ENCODE assay signal across 1 cellular context in the genomic region with DNA sequence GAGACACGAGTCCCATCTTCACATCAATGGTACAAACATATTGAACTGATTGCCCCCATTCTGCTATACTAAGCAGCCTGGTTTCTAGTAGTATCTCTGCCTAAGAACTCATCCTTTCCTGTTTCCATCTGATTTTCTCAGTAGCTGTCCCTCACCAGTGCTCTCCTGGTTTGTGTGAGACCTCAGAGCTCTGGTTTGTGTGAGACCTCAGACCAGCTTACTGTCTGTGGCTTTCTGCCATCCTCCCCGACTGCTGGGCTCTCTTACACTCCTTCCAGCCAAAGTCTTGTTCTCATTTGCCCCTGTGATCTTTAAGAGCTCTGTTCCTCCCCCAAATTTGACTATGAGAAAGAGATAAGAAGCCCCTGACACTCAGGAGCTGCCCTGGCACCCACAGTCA.
TF ChIP-seq lines count a peak whose summit lies in the region.

No MANE protein-coding gene starts in this region.

TF ChIP-seq in IMR-90, 13 proteins besides CTCF, POLR2A, EP300 and RAD21 (continued from another document):
- TF ChIP-seq MXI1 (IDR thresholded peaks at IDR 0.05; ENCODE audit: borderline replicate concordance, low read depth, low read length) (no peak), RFX5 (IDR thresholded peaks at IDR 0.05; ENCODE audit: low read depth, low read length) (no peak), CHD1 (IDR thresholded peaks at IDR 0.05; ENCODE audit: low read depth, low read length) (no peak), CEBPB (IDR thresholded peaks at IDR 0.05; ENCODE audit: low read depth, low read length) (no peak), NFE2L2 (IDR thresholded peaks at IDR 0.05; ENCODE audit: low read depth, low read length) (no peak), FOS (IDR thresholded peaks at IDR 0.05; ENCODE audit: low read depth, low read length) (no peak), BHLHE40 (IDR thresholded peaks at IDR 0.05; ENCODE audit: low read depth, low read length) (no peak), SMC3 (IDR thresholded peaks at IDR 0.05; ENCODE audit: low read depth, low read length) (no peak), MAZ (IDR thresholded peaks at IDR 0.05; ENCODE audit: borderline replicate concordance, low read depth, low read length) (no peak)
- TF ChIP-seq, protein P1, sequence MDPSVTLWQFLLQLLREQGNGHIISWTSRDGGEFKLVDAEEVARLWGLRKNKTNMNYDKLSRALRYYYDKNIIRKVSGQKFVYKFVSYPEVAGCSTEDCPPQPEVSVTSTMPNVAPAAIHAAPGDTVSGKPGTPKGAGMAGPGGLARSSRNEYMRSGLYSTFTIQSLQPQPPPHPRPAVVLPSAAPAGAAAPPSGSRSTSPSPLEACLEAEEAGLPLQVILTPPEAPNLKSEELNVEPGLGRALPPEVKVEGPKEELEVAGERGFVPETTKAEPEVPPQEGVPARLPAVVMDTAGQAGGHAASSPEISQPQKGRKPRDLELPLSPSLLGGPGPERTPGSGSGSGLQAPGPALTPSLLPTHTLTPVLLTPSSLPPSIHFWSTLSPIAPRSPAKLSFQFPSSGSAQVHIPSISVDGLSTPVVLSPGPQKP (IDR thresholded peaks at IDR 0.05; ENCODE audit: borderline replicate concordance, low read depth, low read length) = no peak
- TF ChIP-seq, protein P2, sequence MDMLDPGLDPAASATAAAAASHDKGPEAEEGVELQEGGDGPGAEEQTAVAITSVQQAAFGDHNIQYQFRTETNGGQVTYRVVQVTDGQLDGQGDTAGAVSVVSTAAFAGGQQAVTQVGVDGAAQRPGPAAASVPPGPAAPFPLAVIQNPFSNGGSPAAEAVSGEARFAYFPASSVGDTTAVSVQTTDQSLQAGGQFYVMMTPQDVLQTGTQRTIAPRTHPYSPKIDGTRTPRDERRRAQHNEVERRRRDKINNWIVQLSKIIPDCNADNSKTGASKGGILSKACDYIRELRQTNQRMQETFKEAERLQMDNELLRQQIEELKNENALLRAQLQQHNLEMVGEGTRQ (IDR thresholded peaks at IDR 0.05; ENCODE audit: low read depth, low read length) = no peak
